Comparison of ENCODE assay signal across 8 cellular contexts in the genomic region with DNA sequence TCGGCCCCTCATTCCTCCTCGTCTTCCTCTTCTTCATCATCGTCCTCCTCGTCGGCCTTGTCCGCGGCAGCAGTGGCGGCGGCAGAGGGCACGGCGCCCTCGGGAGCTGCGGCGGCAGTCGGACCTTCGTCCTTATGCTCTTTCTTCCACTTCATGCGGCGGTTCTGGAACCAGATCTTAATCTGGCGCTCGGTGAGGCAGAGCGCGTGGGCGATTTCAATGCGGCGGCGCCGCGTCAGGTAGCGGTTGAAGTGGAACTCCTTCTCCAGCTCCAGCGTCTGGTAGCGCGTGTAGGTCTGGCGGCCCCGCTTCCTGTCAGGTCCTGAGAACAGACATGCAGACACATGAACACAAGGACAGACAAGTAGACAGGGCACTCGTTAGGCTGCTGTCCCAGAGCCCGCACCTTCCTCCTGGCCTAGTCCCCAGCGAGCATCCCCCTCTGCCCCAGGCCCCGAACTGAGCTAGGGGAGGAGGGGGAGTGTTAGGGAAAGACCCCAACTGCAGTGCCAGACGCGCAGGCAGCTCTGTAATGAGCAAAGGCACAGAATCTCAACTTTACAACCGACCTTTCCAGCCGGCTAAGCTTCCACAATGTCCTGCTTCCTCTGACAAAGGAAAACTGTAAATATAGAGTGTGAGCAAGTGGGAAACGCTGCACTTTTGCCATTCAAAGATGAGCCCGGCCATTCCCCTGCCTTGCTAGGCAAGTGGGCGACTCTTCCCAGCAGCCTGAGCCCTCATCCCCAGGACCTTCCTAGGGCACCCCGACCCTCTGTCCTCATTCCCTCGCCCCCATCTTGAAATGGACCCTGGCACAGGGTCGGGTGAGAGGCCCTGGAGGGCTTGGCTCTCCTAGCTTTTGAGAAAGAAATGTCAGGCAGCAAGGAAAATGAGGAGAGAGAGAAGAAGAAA. TPM values are rescaled to one million over a fixed set of nuclear protein-coding genes. Genes with fewer than 3 reads are reported as not detected.
A peak's percentile ranks its signal among the peaks of the same experiment; 100 is the strongest.
DNase-seq lines count a peak whose midpoint lies in the region; ATAC-seq, FAIRE-seq and TF ChIP-seq lines count a peak whose summit lies in the region.

No MANE protein-coding gene starts in this region.

- peaks cover 2% of the 10 kb centered on the region for H3K36me3 Mint-ChIP-seq in activated naive CD8-positive, alpha-beta T cell treated with anti-CD3 and anti-CD28 coated beads for 36 hours

- no peak for TF ChIP-seq POLR2A in GM12891 (IDR thresholded peaks at IDR 0.05; ENCODE audit: low read depth, low read length)

- H3K9ac ChIP-seq in muscle layer of colon (ENCODE audit: low read length): peak overlapping the region; percentile 49

- peak overlapping the region; percentile 41 for H3K4me3 Mint-ChIP-seq in activated naive CD8-positive, alpha-beta T cell treated with anti-CD3 and anti-CD28 coated beads for 36 hours

- DNase-seq in Right ventricle myocardium inferior (ENCODE audit: missing footprints): peak; percentile 37
- DNase-seq in Right ventricle myocardium superior: no peak
- DNase-seq in activated naive CD8-positive, alpha-beta T cell treated with anti-CD3 and anti-CD28 coated beads for 36 hours: peak; percentile 50
- DNase-seq in SK-N-DZ (ENCODE audit: low spot score): no peak
- no peak for DNase-seq in GM12891 (ENCODE audit: insufficient read length, low spot score)
- no peak for DNase-seq in substantia nigra (lab: John Stamatoyannopoulos, UW)

- H3K27ac ChIP-seq in muscle layer of colon (ENCODE audit: low read depth, low read length): peak overlapping the region; percentile 98
- H3K27ac ChIP-seq in urinary bladder (ENCODE audit: low read depth): no peak overlapping the region
- H3K27ac ChIP-seq in substantia nigra (ENCODE audit: low read depth, low read length, poor library complexity, severe bottlenecking): no peak overlapping the region

- H3K27me3 ChIP-seq in muscle layer of colon (ENCODE audit: control insufficient read depth in 1 of 2, insufficient read depth in 2 of 2, low read length in 2 of 2): peaks cover 0 to 22% of the 10 kb centered on the region in 2 donors

- H3K27me3 Mint-ChIP-seq in activated naive CD8-positive, alpha-beta T cell treated with anti-CD3 and anti-CD28 coated beads for 36 hours: peaks cover 100% of the 10 kb centered on the region

- H3K4me3 ChIP-seq in muscle layer of colon (ENCODE audit: low read depth in 1 of 2, low read length in 2 of 2) (peak overlapping the region; percentile 82 to 96), urinary bladder (ENCODE audit: low read depth, low read length) (peak overlapping the region; percentile 62)

- no peaks in the 10 kb centered on the region for H3K9me3 Mint-ChIP-seq in activated naive CD8-positive, alpha-beta T cell treated with anti-CD3 and anti-CD28 coated beads for 36 hours

- ATAC-seq in Right ventricle myocardium inferior: no peak
- no peak for ATAC-seq in Right ventricle myocardium superior (ENCODE audit: poor library complexity)

- peak overlapping the region; percentile 76 for H3K27ac Mint-ChIP-seq in activated naive CD8-positive, alpha-beta T cell treated with anti-CD3 and anti-CD28 coated beads for 36 hours

- FAIRE-seq in GM12891 (lab: Jason Lieb, UNC): no peak

- intact Hi-C loops in Right ventricle myocardium inferior (cut with DNase I): no loop called here
- intact Hi-C loops in Right ventricle myocardium superior (cut with DNase I): no loop called here

- H3K36me3 ChIP-seq in muscle layer of colon (ENCODE audit: insufficient read depth, low read length): no peaks in the 10 kb centered on the region
- H3K36me3 ChIP-seq in urinary bladder (ENCODE audit: insufficient read depth): no peaks in the 10 kb centered on the region

- peaks cover 50% of the 10 kb centered on the region for H3K4me1 Mint-ChIP-seq in activated naive CD8-positive, alpha-beta T cell treated with anti-CD3 and anti-CD28 coated beads for 36 hours

- peaks cover 33% of the 10 kb centered on the region for H3K4me1 ChIP-seq in muscle layer of colon (ENCODE audit: insufficient read depth, low read length)
- H3K4me1 ChIP-seq in urinary bladder (ENCODE audit: insufficient read depth): no peaks in the 10 kb centered on the region

- WGBS in urinary bladder: 69% methylated on average over 48 of the region's 48 CpGs

- H3K9me3 ChIP-seq in muscle layer of colon (ENCODE audit: low read length): no peaks in the 10 kb centered on the region

TF ChIP-seq in GM12891, 5 proteins besides CTCF, POLR2A, EP300 and RAD21:
- TF ChIP-seq SPI1 (IDR thresholded peaks at IDR 0.05; ENCODE audit: low read depth, low read length) (no peak), POLR2AphosphoS5 (IDR thresholded peaks at IDR 0.05; ENCODE audit: low read depth, low read length) (no peak), PAX5 (IDR thresholded peaks at IDR 0.05; ENCODE audit: insufficient read depth, low read length, severe bottlenecking) (no peak), POU2F2 (IDR thresholded peaks at IDR 0.05; ENCODE audit: low read depth, low read length) (no peak), TAF1 (IDR thresholded peaks at IDR 0.05; ENCODE audit: low read depth, low read length) (no peak)
TF ChIP-seq in GM12891: peak in this region for 0.

RNA-seq across cellular contexts. Expression of a gene that starts 1.3 kb away (rescaled TPM):
- total RNA-seq in Right ventricle myocardium inferior: not detected
- total RNA-seq in Right ventricle myocardium superior: not detected
- total RNA-seq in activated naive CD8-positive, alpha-beta T cell treated with anti-CD3 and anti-CD28 coated beads for 36 hours: not detected
- 3.7 TPM for total RNA-seq in urinary bladder
- polyA plus RNA-seq in urinary bladder: 14.2 TPM
- not detected in 2 replicates for polyA plus RNA-seq in SK-N-DZ (2014; cell fraction: cytosol; rRNA removed)
- polyA plus RNA-seq in SK-N-DZ (2014; cell fraction: nucleus; rRNA removed): not detected in 2 replicates
- polyA plus RNA-seq in GM12891 (2012; ENCODE audit: low read depth, missing spikeins): not detected

RNA-seq across cellular contexts. Expression of a gene that starts 2.8 kb away (rescaled TPM):
- not detected for total RNA-seq in Right ventricle myocardium inferior
- 0.35 TPM for total RNA-seq in Right ventricle myocardium superior
- not detected for total RNA-seq in activated naive CD8-positive, alpha-beta T cell treated with anti-CD3 and anti-CD28 coated beads for 36 hours
- 9.0 TPM for total RNA-seq in urinary bladder
- polyA plus RNA-seq in urinary bladder: 11.4 TPM
- not detected in 2 replicates for polyA plus RNA-seq in SK-N-DZ (2014; cell fraction: cytosol; rRNA removed)
- polyA plus RNA-seq in SK-N-DZ (2014; cell fraction: nucleus; rRNA removed): not detected in 2 replicates
- polyA plus RNA-seq in GM12891 (2012; ENCODE audit: low read depth, missing spikeins): not detected

RNA-seq across cellular contexts. Expression of a gene that starts 7.6 kb away (rescaled TPM):
- total RNA-seq in Right ventricle myocardium inferior (not detected), Right ventricle myocardium superior (not detected), urinary bladder (8.4 TPM)
- total RNA-seq in activated naive CD8-positive, alpha-beta T cell treated with anti-CD3 and anti-CD28 coated beads for 36 hours: not detected
- polyA plus RNA-seq in urinary bladder: 4.4 TPM
- not detected in 2 replicates for polyA plus RNA-seq in SK-N-DZ (2014; cell fraction: cytosol; rRNA removed)
- polyA plus RNA-seq in SK-N-DZ (2014; cell fraction: nucleus; rRNA removed): not detected in 2 replicates
- not detected for polyA plus RNA-seq in GM12891 (2012; ENCODE audit: low read depth, missing spikeins)

RNA-seq across cellular contexts. Expression of a gene that starts 10.2 kb away (rescaled TPM):
- total RNA-seq in Right ventricle myocardium inferior (not detected), Right ventricle myocardium superior (not detected), urinary bladder (19.8 TPM)
- total RNA-seq in activated naive CD8-positive, alpha-beta T cell treated with anti-CD3 and anti-CD28 coated beads for 36 hours: not detected
- polyA plus RNA-seq in urinary bladder: 20.5 TPM
- polyA plus RNA-seq in SK-N-DZ (2014; cell fraction: cytosol; rRNA removed): 0.16 TPM in 1 of 2 replicates, not detected in the other
- polyA plus RNA-seq in SK-N-DZ (2014; cell fraction: nucleus; rRNA removed): not detected in 2 replicates
- polyA plus RNA-seq in GM12891 (2012; ENCODE audit: low read depth, missing spikeins): not detected

RNA-seq across cellular contexts. Expression of a gene that starts 11.7 kb away (rescaled TPM):
- not detected for total RNA-seq in Right ventricle myocardium inferior
- 0.62 TPM for total RNA-seq in Right ventricle myocardium superior
- not detected for total RNA-seq in activated naive CD8-positive, alpha-beta T cell treated with anti-CD3 and anti-CD28 coated beads for 36 hours
- total RNA-seq in urinary bladder: 12.5 TPM
- 9.9 TPM for polyA plus RNA-seq in urinary bladder
- polyA plus RNA-seq in SK-N-DZ (2014; cell fraction: cytosol; rRNA removed): not detected in 2 replicates
- polyA plus RNA-seq in SK-N-DZ (2014; cell fraction: nucleus; rRNA removed): not detected in 2 replicates
- not detected for polyA plus RNA-seq in GM12891 (2012; ENCODE audit: low read depth, missing spikeins)

Comparison
In these comparisons a context has a peak if more than half of its experiments do, and no peak if none do; other contexts are left out.
1. DNase-seq: peak in Right ventricle myocardium inferior (single experiment) and activated naive CD8-positive, alpha-beta T cell treated with anti-CD3 and anti-CD28 coated beads for 36 hours (single experiment); none in Right ventricle myocardium superior (single experiment), SK-N-DZ (single experiment), GM12891 (single experiment) and substantia nigra (0 of 49).